Comparison of ENCODE assay signal across 25 cellular contexts in the genomic region with DNA sequence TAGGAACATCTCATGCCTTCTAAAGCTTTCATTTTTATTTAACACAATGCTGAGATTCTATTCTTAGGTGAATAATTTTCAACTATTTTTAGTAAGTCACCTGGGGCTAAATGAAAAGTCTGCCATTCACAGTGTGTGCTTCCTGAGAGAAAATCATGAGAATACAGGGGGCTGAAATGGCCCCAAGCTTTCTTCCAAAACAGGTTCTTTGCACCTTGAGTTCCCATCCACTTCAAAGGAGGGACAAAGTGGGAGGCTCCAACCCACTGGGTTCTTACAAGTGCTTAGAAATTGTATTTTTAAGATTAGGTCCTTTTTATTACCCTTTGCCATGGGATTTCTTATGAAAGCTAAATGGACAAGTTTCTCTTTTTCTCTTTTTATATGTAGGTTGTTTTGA. TPM values are rescaled to one million over a fixed set of nuclear protein-coding genes. Genes with fewer than 3 reads are reported as not detected.
A peak's percentile ranks its signal among the peaks of the same experiment; 100 is the strongest.
DNase-seq lines count a peak whose midpoint lies in the region; ATAC-seq and TF ChIP-seq lines count a peak whose summit lies in the region.
"Had no signal": no experiment of that assay in that cellular context is flagged by ENCODE, and none has a peak within 500 bp of the region (broad histone marks: within the 10 kb centered on the region; RNA-seq: fewer than 3 reads in every experiment).

No MANE protein-coding gene starts in this region.

- CTCF ChIA-PET in activated CD8-positive, alpha-beta T cell treated with anti-CD3 and anti-CD28 coated beads for 36 hours (lab: Charles Lee), result interaction anchor here (1.1 to 4.4 kb wide), 6 partner anchors 9 to 446 kb away, joined by 3 to 14 read pairs (median 5); partner anchors contain the start of genes FAM133B, PEX1 and RBM48
- CTCF ChIA-PET in activated CD8-positive, alpha-beta T cell treated with anti-CD3 and anti-CD28 coated beads, Interleukin-2, amount 10 ng/mL, durations not matched to agents 7 days and 5 days (lab: Charles Lee), result interaction anchor here (0.9 to 8.3 kb wide), 7 partner anchors 10 to 225 kb away, joined by 3 to 57 read pairs (median 10); partner anchors contain the start of genes FAM133B, PEX1 and RBM48
- CTCF ChIA-PET in PC-3 (lab: Charles Lee), result interaction anchor here (0.8 kb wide), 1 partner anchor 555 kb away, joined by 3 read pairs; no protein-coding TSS in a partner anchor

- H3K9me2 ChIP-seq in GM23248 (ENCODE audit: insufficient read depth), result no peaks in the 10 kb centered on the region
- H3K9me2 ChIP-seq in PC-3 (replicated peaks; ENCODE audit: low read length), result no peaks in the 10 kb centered on the region

- H3K27me3 Mint-ChIP-seq in activated CD8-positive, alpha-beta T cell treated with anti-CD3 and anti-CD28 coated beads for 36 hours, result no peaks in the 10 kb centered on the region
- H3K27me3 Mint-ChIP-seq in activated CD8-positive, alpha-beta T cell treated with anti-CD3 and anti-CD28 coated beads, Interleukin-2, amount 10 ng/mL, durations not matched to agents 7 days and 5 days (ENCODE audit: low read depth), result no peaks in the 10 kb centered on the region
- no peaks in the 10 kb centered on the region for H3K27me3 Mint-ChIP-seq in activated T-helper 2 cell treated with anti-CD3 and anti-CD28 coated beads, Interferon-gamma antibody, Interleukin-2, Interleukin-4, amounts not matched to agents 10 μg/mL and 5 μg/mL and 100 μg/mL, durations not matched to agents 14 hours and 24 hours and 36 hours (ENCODE audit: low read depth)
- no peaks in the 10 kb centered on the region for H3K27me3 Mint-ChIP-seq in osteocyte (ENCODE audit: unreplicated experiment)
- no peaks in the 10 kb centered on the region for H3K27me3 Mint-ChIP-seq in naive thymus-derived CD8-positive, alpha-beta T cell
- H3K27me3 Mint-ChIP-seq: stimulated activated naive CD8-positive, alpha-beta T cell treated with anti-CD3 and anti-CD28 coated beads, Interleukin-15, amount 100 ng/mL, for 72 hours had no signal

- H3K4me3 ChIP-seq in GM23248 (peak overlapping the region; percentile 51), PC-3 (ENCODE audit: low read length) (no peak overlapping the region)
- H3K4me3 ChIP-seq: gastroesophageal sphincter had no signal

- H3K27ac Mint-ChIP-seq in activated CD8-positive, alpha-beta T cell treated with anti-CD3 and anti-CD28 coated beads for 36 hours, result peak overlapping the region; percentile 69
- no peak overlapping the region for H3K27ac Mint-ChIP-seq in activated CD8-positive, alpha-beta T cell treated with anti-CD3 and anti-CD28 coated beads, Interleukin-2, amount 10 ng/mL, durations not matched to agents 7 days and 5 days
- H3K27ac Mint-ChIP-seq in activated T-helper 2 cell treated with anti-CD3 and anti-CD28 coated beads, Interferon-gamma antibody, Interleukin-2, Interleukin-4, amounts not matched to agents 10 μg/mL and 5 μg/mL and 100 μg/mL, durations not matched to agents 14 hours and 24 hours and 36 hours, result peak overlapping the region; percentile 89
- peak overlapping the region; percentile 68 for H3K27ac Mint-ChIP-seq in osteocyte (ENCODE audit: unreplicated experiment)
- H3K27ac Mint-ChIP-seq in naive thymus-derived CD8-positive, alpha-beta T cell, result peak overlapping the region in 1 of 10 donors; percentile 19
- H3K27ac Mint-ChIP-seq: stimulated activated naive CD8-positive, alpha-beta T cell treated with anti-CD3 and anti-CD28 coated beads, Interleukin-15, amount 100 ng/mL, for 72 hours had no signal

- H3K79me2 ChIP-seq in GM23248 (ENCODE audit: insufficient read depth) (peaks cover 28% of the 10 kb centered on the region; the same call in 1 of the 2 replicates), PC-3 (ENCODE audit: low read length) (no peaks in the 10 kb centered on the region)

- H3K9me3 Mint-ChIP-seq in activated CD8-positive, alpha-beta T cell treated with anti-CD3 and anti-CD28 coated beads for 36 hours, result no peaks in the 10 kb centered on the region
- H3K9me3 Mint-ChIP-seq in activated CD8-positive, alpha-beta T cell treated with anti-CD3 and anti-CD28 coated beads, Interleukin-2, amount 10 ng/mL, durations not matched to agents 7 days and 5 days (ENCODE audit: insufficient read depth), result no peaks in the 10 kb centered on the region
- H3K9me3 Mint-ChIP-seq in activated T-helper 2 cell treated with anti-CD3 and anti-CD28 coated beads, Interferon-gamma antibody, Interleukin-2, Interleukin-4, amounts not matched to agents 10 μg/mL and 5 μg/mL and 100 μg/mL, durations not matched to agents 14 hours and 24 hours and 36 hours, result no peaks in the 10 kb centered on the region
- H3K9me3 Mint-ChIP-seq in osteocyte (ENCODE audit: unreplicated experiment), result no peaks in the 10 kb centered on the region
- no peaks in the 10 kb centered on the region for H3K9me3 Mint-ChIP-seq in naive thymus-derived CD8-positive, alpha-beta T cell
- H3K9me3 Mint-ChIP-seq: nephron; stimulated activated naive CD8-positive, alpha-beta T cell treated with anti-CD3 and anti-CD28 coated beads, Interleukin-15, amount 100 ng/mL, for 72 hours had no signal

- no peak overlapping the region for H3K4me3 Mint-ChIP-seq in activated CD8-positive, alpha-beta T cell treated with anti-CD3 and anti-CD28 coated beads for 36 hours
- H3K4me3 Mint-ChIP-seq in activated CD8-positive, alpha-beta T cell treated with anti-CD3 and anti-CD28 coated beads, Interleukin-2, amount 10 ng/mL, durations not matched to agents 7 days and 5 days, result no peak overlapping the region
- H3K4me3 Mint-ChIP-seq in activated T-helper 2 cell treated with anti-CD3 and anti-CD28 coated beads, Interferon-gamma antibody, Interleukin-2, Interleukin-4, amounts not matched to agents 10 μg/mL and 5 μg/mL and 100 μg/mL, durations not matched to agents 14 hours and 24 hours and 36 hours (ENCODE audit: low read depth), result no peak overlapping the region
- H3K4me3 Mint-ChIP-seq in osteocyte (ENCODE audit: unreplicated experiment), result no peak overlapping the region
- no peak overlapping the region for H3K4me3 Mint-ChIP-seq in naive thymus-derived CD8-positive, alpha-beta T cell
- H3K4me3 Mint-ChIP-seq: nephron; stimulated activated naive CD8-positive, alpha-beta T cell treated with anti-CD3 and anti-CD28 coated beads, Interleukin-15, amount 100 ng/mL, for 72 hours had no signal

- in situ Hi-C loops in GM23248 (cut with MboI), result no loop called here

- peak overlapping the region; percentile 38; the same call in 1 of the 2 replicates for H2AFZ ChIP-seq in GM23248
- no peak overlapping the region for H2AFZ ChIP-seq in PC-3 (ENCODE audit: low read length)

- H3K4me2 ChIP-seq in GM23248 (ENCODE audit: unreplicated experiment) (peak overlapping the region; percentile 78), PC-3 (ENCODE audit: low read length) (no peak overlapping the region)

- H3K4me1 ChIP-seq in GM23248 (ENCODE audit: insufficient read depth) (peaks cover 42% of the 10 kb centered on the region), PC-3 (ENCODE audit: insufficient read depth, low read length) (no peaks in the 10 kb centered on the region)

- H3F3A ChIP-seq in GM23248 (ENCODE audit: insufficient read depth), result peaks cover 42% of the 10 kb centered on the region
- no peaks in the 10 kb centered on the region for H3F3A ChIP-seq in PC-3 (ENCODE audit: low read length, unreplicated experiment)

- peaks cover 37% of the 10 kb centered on the region for H3K36me3 Mint-ChIP-seq in activated CD8-positive, alpha-beta T cell treated with anti-CD3 and anti-CD28 coated beads for 36 hours (ENCODE audit: low read depth)
- H3K36me3 Mint-ChIP-seq in activated CD8-positive, alpha-beta T cell treated with anti-CD3 and anti-CD28 coated beads, Interleukin-2, amount 10 ng/mL, durations not matched to agents 7 days and 5 days (ENCODE audit: low read depth), result peaks cover 55% of the 10 kb centered on the region
- peaks cover 66% of the 10 kb centered on the region for H3K36me3 Mint-ChIP-seq in activated T-helper 2 cell treated with anti-CD3 and anti-CD28 coated beads, Interferon-gamma antibody, Interleukin-2, Interleukin-4, amounts not matched to agents 10 μg/mL and 5 μg/mL and 100 μg/mL, durations not matched to agents 14 hours and 24 hours and 36 hours (ENCODE audit: low read depth)
- peaks cover 22% of the 10 kb centered on the region for H3K36me3 Mint-ChIP-seq in osteocyte (ENCODE audit: unreplicated experiment)
- H3K36me3 Mint-ChIP-seq in naive thymus-derived CD8-positive, alpha-beta T cell, result peaks cover 0 to 30% (median 6%) of the 10 kb centered on the region in 3 donors

- H3K27ac ChIP-seq in GM23248 (peak overlapping the region; percentile 70), PC-3 (ENCODE audit: low read length) (no peak overlapping the region)
- H3K27ac ChIP-seq: C4-2B, epithelial cell of prostate had no signal

- H3K9ac ChIP-seq in GM23248 (peak overlapping the region; percentile 44), PC-3 (ENCODE audit: low read length) (no peak overlapping the region)

- H4K20me1 ChIP-seq in GM23248 (ENCODE audit: insufficient read depth), result no peaks in the 10 kb centered on the region
- H4K20me1 ChIP-seq in PC-3 (ENCODE audit: low read length), result no peaks in the 10 kb centered on the region

- peaks cover 8% of the 10 kb centered on the region; the same call in 1 of the 2 replicates for H3K36me3 ChIP-seq in GM23248 (ENCODE audit: low read depth)
- peaks cover 8% of the 10 kb centered on the region for H3K36me3 ChIP-seq in PC-3 (ENCODE audit: low read depth, low read length)

- no peak for ATAC-seq in activated CD8-positive, alpha-beta T cell treated with anti-CD3 and anti-CD28 coated beads for 36 hours
- no peak for ATAC-seq in activated CD8-positive, alpha-beta T cell treated with anti-CD3 and anti-CD28 coated beads, Interleukin-2, amount 10 ng/mL, durations not matched to agents 7 days and 5 days
- ATAC-seq in naive thymus-derived CD8-positive, alpha-beta T cell, result no peak
- ATAC-seq in PC-3, result no peak
- ATAC-seq: activated CD4-positive, CD25-positive, alpha-beta regulatory T cell treated with anti-CD3 and anti-CD28 coated beads, Interleukin-2, amount 50 U/mL, for 24 hours; gastroesophageal sphincter; stimulated activated naive CD8-positive, alpha-beta T cell treated with anti-CD3 and anti-CD28 coated beads, Interleukin-15, amount 100 ng/mL, for 72 hours had no signal

- no peak for TF ChIP-seq CTCF in activated CD8-positive, alpha-beta T cell treated with anti-CD3 and anti-CD28 coated beads for 36 hours (IDR thresholded peaks at IDR 0.05)
- no peak for TF ChIP-seq CTCF in osteocyte (IDR thresholded peaks at IDR 0.05)
- no peak for TF ChIP-seq CTCF in PC-3 (conservative IDR thresholded peaks at IDR 0.05; ENCODE audit: low read depth, low read length)

- intact Hi-C loops in activated CD8-positive, alpha-beta T cell treated with anti-CD3 and anti-CD28 coated beads for 36 hours (cut with micrococcal nuclease), result no loop called here
- intact Hi-C loops in activated T-helper 2 cell treated with anti-CD3 and anti-CD28 coated beads, Interferon-gamma antibody, Interleukin-2, Interleukin-4, amounts not matched to agents 10 μg/mL and 5 μg/mL and 100 μg/mL, durations not matched to agents 14 hours and 24 hours and 36 hours (cut with micrococcal nuclease), result loop anchor here (2.0 kb wide), 1 partner anchor 21 kb away; the partner anchor contains the start of gene FAM133B
- intact Hi-C loops in PC-3 (cut with micrococcal nuclease), result no loop called here

- no TSS peak for BruUV-seq in PC-3 (replicated peaks; lab: Mats Ljungman, UMichigan)

- H3K9me3 ChIP-seq in GM23248 (ENCODE audit: low read depth) (no peaks in the 10 kb centered on the region), PC-3 (ENCODE audit: low read length) (no peaks in the 10 kb centered on the region)
- H3K9me3 ChIP-seq: gastroesophageal sphincter had no signal

- H3K27me3 ChIP-seq in GM23248 (replicated peaks; ENCODE audit: insufficient read depth) (no peaks in the 10 kb centered on the region), PC-3 (ENCODE audit: low read length) (no peaks in the 10 kb centered on the region)
- H3K27me3 ChIP-seq: gastroesophageal sphincter had no signal

- no peak for DNase-seq in activated CD8-positive, alpha-beta T cell treated with anti-CD3 and anti-CD28 coated beads for 36 hours
- no peak for DNase-seq in activated CD8-positive, alpha-beta T cell treated with anti-CD3 and anti-CD28 coated beads, Interleukin-2, amount 10 ng/mL, durations not matched to agents 7 days and 5 days
- DNase-seq in GM23248 (no peak), osteocyte (ENCODE audit: extremely low spot score, unreplicated experiment) (no peak), PC-3 (no peak), EL (no peak)
- DNase-seq in activated T-helper 2 cell treated with anti-CD3 and anti-CD28 coated beads, Interferon-gamma antibody, Interleukin-2, Interleukin-4, amounts not matched to agents 10 μg/mL and 5 μg/mL and 100 μg/mL, durations not matched to agents 14 hours and 24 hours and 36 hours (ENCODE audit: low spot score), result no peak
- DNase-seq in naive thymus-derived CD8-positive, alpha-beta T cell, result no peak
- DNase-seq: activated CD8-positive, alpha-beta memory T cell treated with anti-CD3 and anti-CD28 coated beads, Interleukin-2, amount 50 U/mL, for 48 hours; DMS 273 treated with DMSO at 0.1 percent for 48 hours; GDM1; H7; mesendoderm; NCI-H1417; NCI-H526 treated with DMSO at 0.1 percent for 48 hours; OCI-M1; posterior cingulate gyrus; SHP77 treated with DMSO at 0.1 percent for 48 hours; stimulated activated naive CD8-positive, alpha-beta T cell treated with anti-CD3 and anti-CD28 coated beads, Interleukin-15, amount 100 ng/mL, for 72 hours; T1000 had no signal

- POLR2A ChIA-PET in activated CD8-positive, alpha-beta T cell treated with anti-CD3 and anti-CD28 coated beads for 36 hours (lab: Charles Lee), result interaction anchor here (0.6 to 0.7 kb wide), 2 partner anchors 21 to 348 kb away, joined by 3 to 4 read pairs; partner anchors contain the start of gene FAM133B
- POLR2A ChIA-PET in activated CD8-positive, alpha-beta T cell treated with anti-CD3 and anti-CD28 coated beads, Interleukin-2, amount 10 ng/mL, durations not matched to agents 7 days and 5 days (lab: Charles Lee), result interaction anchor here (1.3 to 1.6 kb wide), 2 partner anchors 83 to 226 kb away, joined by 3 to 7 read pairs; partner anchors contain the start of genes PEX1 and RBM48
- POLR2A ChIA-PET in naive thymus-derived CD8-positive, alpha-beta T cell (lab: Charles Lee), result interaction anchor here (1.4 kb wide), 1 partner anchor 8 kb away, joined by 3 read pairs; no protein-coding TSS in a partner anchor
- POLR2A ChIA-PET in PC-3 (lab: Charles Lee; ENCODE audit: unreplicated experiment), result no interaction called here

- peaks cover 23% of the 10 kb centered on the region for H3K4me1 Mint-ChIP-seq in activated CD8-positive, alpha-beta T cell treated with anti-CD3 and anti-CD28 coated beads for 36 hours (ENCODE audit: low read depth)
- H3K4me1 Mint-ChIP-seq in activated CD8-positive, alpha-beta T cell treated with anti-CD3 and anti-CD28 coated beads, Interleukin-2, amount 10 ng/mL, durations not matched to agents 7 days and 5 days (ENCODE audit: low read depth), result peaks cover 17% of the 10 kb centered on the region
- peaks cover 41% of the 10 kb centered on the region for H3K4me1 Mint-ChIP-seq in activated T-helper 2 cell treated with anti-CD3 and anti-CD28 coated beads, Interferon-gamma antibody, Interleukin-2, Interleukin-4, amounts not matched to agents 10 μg/mL and 5 μg/mL and 100 μg/mL, durations not matched to agents 14 hours and 24 hours and 36 hours (ENCODE audit: low read depth)
- peaks cover 49% of the 10 kb centered on the region for H3K4me1 Mint-ChIP-seq in osteocyte (ENCODE audit: unreplicated experiment)
- H3K4me1 Mint-ChIP-seq in naive thymus-derived CD8-positive, alpha-beta T cell, result peaks cover 0 to 8% (median under 1%) of the 10 kb centered on the region in 4 donors

RNA-seq across cellular contexts. Expression of gene FAM133B, which starts 21.5 kb away (rescaled TPM):
- total RNA-seq in activated CD8-positive, alpha-beta T cell treated with anti-CD3 and anti-CD28 coated beads for 36 hours, result 10 to 100 TPM; 27.9 to 30.3 TPM
- 10 to 100 TPM; 31.6 to 32.8 TPM for total RNA-seq in activated CD8-positive, alpha-beta T cell treated with anti-CD3 and anti-CD28 coated beads, Interleukin-2, amount 10 ng/mL, durations not matched to agents 7 days and 5 days
- 17.1 and 18.2 TPM in 2 replicates for total RNA-seq in GM23248 (2014; rRNA removed; shearing (Covaris generic))
- polyA plus RNA-seq in GM23248 (2016; fragmentation: Nextera tagmentation; extraction: Ambion mirVana), result 22.6 and 23.0 TPM in 2 replicates
- 39.0 and 39.4 TPM in 2 replicates for total RNA-seq in activated T-helper 2 cell treated with anti-CD3 and anti-CD28 coated beads, Interferon-gamma antibody, Interleukin-2, Interleukin-4, amounts not matched to agents 10 μg/mL and 5 μg/mL and 100 μg/mL, durations not matched to agents 14 hours and 24 hours and 36 hours
- total RNA-seq in osteocyte, result 22.3 TPM in 2 replicates
- total RNA-seq in naive thymus-derived CD8-positive, alpha-beta T cell, result 10 to 100 TPM; 54.1 to 55.3 TPM
- 10 to 100 TPM; 17.6 to 28.2 (median 26.3) TPM for polyA plus RNA-seq in naive thymus-derived CD8-positive, alpha-beta T cell
- total RNA-seq in PC-3 (2014; rRNA removed), result 22.6 and 25.9 TPM in 2 replicates
